ENCODE assay signal across 23 cellular contexts in genomic region chr17:40032322-40033320, GRCh38. TPM values are rescaled to one million over a fixed set of nuclear protein-coding genes. Genes with fewer than 3 reads are reported as not detected.
DNase-seq lines count a peak whose midpoint lies in the region; ATAC-seq, FAIRE-seq and TF ChIP-seq lines count a peak whose summit lies in the region.
"Had no signal": no experiment of that assay in that cellular context is flagged by ENCODE, and none has a peak within 500 bp of the region (broad histone marks: within the 10 kb centered on the region; RNA-seq: fewer than 3 reads in every experiment).

No MANE protein-coding gene starts in this region.

- no peak for ATAC-seq in effector memory CD8-positive, alpha-beta T cell (replicated peaks)
- ATAC-seq in GM21529 (IDR thresholded peaks at IDR 0.05; ENCODE audit: unreplicated experiment) (no peak), GM21825 (IDR thresholded peaks at IDR 0.05; ENCODE audit: unreplicated experiment) (no peak), GM21423 (IDR thresholded peaks at IDR 0.05; ENCODE audit: unreplicated experiment) (no peak)
- ATAC-seq: CD8-positive, alpha-beta T cell had no signal

- no peak for FAIRE-seq in small intestine (lab: Jason Lieb, UNC)

- DNase-seq in GM13976 (ENCODE audit: low spot score): peak; percentile 17
- DNase-seq in effector memory CD8-positive, alpha-beta T cell: no peak
- peak; percentile 97 for DNase-seq in small intestine
- no peak for DNase-seq in stimulated activated CD8-positive, alpha-beta memory T cell treated with anti-CD3 and anti-CD28 coated beads, Interleukin-4, amount 100 ng/mL, for 48 hours
- DNase-seq: activated CD4-positive, alpha-beta T cell treated with anti-CD3 and anti-CD28 coated beads, Interleukin-2, amount 10 ng/mL, durations not matched to agents 7 days and 5 days; activated CD8-positive, alpha-beta memory T cell treated with anti-CD3 and anti-CD28 coated beads, Interleukin-2, amount 50 U/mL, for 48 hours; activated effector memory CD4-positive, alpha-beta T cell treated with anti-CD3 and anti-CD28 coated beads, Interleukin-2, amount 50 U/mL, for 16 hours; amniotic stem cell; CD8-positive, alpha-beta T cell; HCEC 1CT; IMR-90; naive B cell; NCI-H2081; SHP77 treated with DMSO at 0.1 percent for 48 hours; spleen; T-helper 1 cell had no signal

- TF ChIP-seq RAD21 in liver (IDR thresholded peaks at IDR 0.05): peak; percentile 42 to 45

- H3K27ac ChIP-seq in liver (ENCODE audit: low read depth in 1 of 2, low read length in 2 of 2): peak overlapping the region; percentile 52 to 53
- H3K27ac ChIP-seq in small intestine (ENCODE audit: low read depth in 1 of 2, low read length in 1 of 2): peak overlapping the region; percentile 85 to 91
- H3K27ac ChIP-seq: spleen had no signal

- H3K27me3 Mint-ChIP-seq in effector memory CD8-positive, alpha-beta T cell: no peaks in the 10 kb centered on the region
- H3K27me3 Mint-ChIP-seq: activated CD4-positive, alpha-beta T cell treated with anti-CD3 and anti-CD28 coated beads, Interleukin-2, amount 10 ng/mL, durations not matched to agents 7 days and 5 days; central memory CD8-positive, alpha-beta T cell; naive B cell had no signal

- H3K36me3 ChIP-seq in liver (ENCODE audit: control insufficient read depth in 4 of 4, insufficient read depth in 3 of 4, low read depth in 1 of 4, low read length in 3 of 4) (peaks cover 3 to 41% (median 16%) of the 10 kb centered on the region in 4 donors), small intestine (ENCODE audit: control insufficient read depth in 2 of 2, insufficient read depth in 2 of 2, low read length in 2 of 2) (peaks cover 2 to 8% of the 10 kb centered on the region in 2 donors)

- H3K9me3 ChIP-seq in liver (ENCODE audit: control insufficient read depth in 4 of 4, low read length in 3 of 4) (no peaks in the 10 kb centered on the region), small intestine (ENCODE audit: control insufficient read depth, low read depth) (no peaks in the 10 kb centered on the region)
- H3K9me3 ChIP-seq: spleen had no signal

- no peak overlapping the region for H3K4me3 Mint-ChIP-seq in effector memory CD8-positive, alpha-beta T cell
- H3K4me3 Mint-ChIP-seq: activated CD4-positive, alpha-beta T cell treated with anti-CD3 and anti-CD28 coated beads, Interleukin-2, amount 10 ng/mL, durations not matched to agents 7 days and 5 days; CD8-positive, alpha-beta T cell; central memory CD8-positive, alpha-beta T cell had no signal

- H3K36me3 Mint-ChIP-seq in effector memory CD8-positive, alpha-beta T cell (ENCODE audit: insufficient read depth): peaks cover 36% of the 10 kb centered on the region

- H3K27me3 ChIP-seq in liver (ENCODE audit: control insufficient read depth in 4 of 4, insufficient read depth in 4 of 4, low read length in 3 of 4) (no peaks in the 10 kb centered on the region), small intestine (ENCODE audit: control insufficient read depth in 2 of 2, insufficient read depth in 2 of 2, low read length in 2 of 2) (no peaks in the 10 kb centered on the region)
- H3K27me3 ChIP-seq: spleen had no signal

- no peaks in the 10 kb centered on the region for H3K4me1 Mint-ChIP-seq in effector memory CD8-positive, alpha-beta T cell (ENCODE audit: low read depth in 2 of 2)
- H3K4me1 Mint-ChIP-seq: central memory CD8-positive, alpha-beta T cell had no signal

- no peak overlapping the region for H3K9ac ChIP-seq in liver (ENCODE audit: low read depth in 1 of 2, low read length in 2 of 2)

- TF ChIP-seq CTCF in GM13976 (IDR thresholded peaks at IDR 0.05; ENCODE audit: borderline replicate concordance, control extremely low read depth, extremely low read depth, insufficient read depth, missing control alignments) (no peak), liver (IDR thresholded peaks at IDR 0.05; ENCODE audit: low read depth, low read length, missing input control) (no peak)

- H3K27ac Mint-ChIP-seq in effector memory CD8-positive, alpha-beta T cell: peak overlapping the region; percentile 10 to 31
- H3K27ac Mint-ChIP-seq: activated CD4-positive, alpha-beta T cell treated with anti-CD3 and anti-CD28 coated beads, Interleukin-2, amount 10 ng/mL, durations not matched to agents 7 days and 5 days; CD8-positive, alpha-beta T cell had no signal

- no peak overlapping the region for H3K4me3 ChIP-seq in liver (ENCODE audit: low read depth in 1 of 3, low read length in 3 of 3)
- peak overlapping the region in 1 of 2 donors; percentile 21 for H3K4me3 ChIP-seq in small intestine (ENCODE audit: low read depth in 1 of 2, low read length in 2 of 2)
- H3K4me3 ChIP-seq: spleen had no signal

- WGBS in liver: 78% methylated on average over 23 of the region's 23 CpGs
- 35 to 79% (median 57%) methylated on average over 23 of the region's 23 CpGs for WGBS in small intestine, 3 donors

- peaks cover 3 to 20% (median 16%) of the 10 kb centered on the region in 4 donors for H3K4me1 ChIP-seq in liver (ENCODE audit: control insufficient read depth in 4 of 4, insufficient read depth in 4 of 4, low read length in 3 of 4)
- H3K4me1 ChIP-seq in small intestine (ENCODE audit: control insufficient read depth in 2 of 2, insufficient read depth in 1 of 2, low read depth in 1 of 2, low read length in 1 of 2): peaks cover 0 to 7% of the 10 kb centered on the region in 2 donors
- H3K4me1 ChIP-seq: spleen had no signal

- in situ Hi-C loops in GM13976 (cut with MboI; ENCODE audit: low sequenced_read_pairs, unreplicated experiment): no loop called here

- H3K9me3 Mint-ChIP-seq in effector memory CD8-positive, alpha-beta T cell: no peaks in the 10 kb centered on the region
- H3K9me3 Mint-ChIP-seq: activated CD4-positive, alpha-beta T cell treated with anti-CD3 and anti-CD28 coated beads, Interleukin-2, amount 10 ng/mL, durations not matched to agents 7 days and 5 days; CD8-positive, alpha-beta T cell; central memory CD8-positive, alpha-beta T cell; naive B cell had no signal

TF ChIP-seq in liver, 16 proteins besides CTCF, POLR2A, EP300 and RAD21:
- TF ChIP-seq, protein P1, sequence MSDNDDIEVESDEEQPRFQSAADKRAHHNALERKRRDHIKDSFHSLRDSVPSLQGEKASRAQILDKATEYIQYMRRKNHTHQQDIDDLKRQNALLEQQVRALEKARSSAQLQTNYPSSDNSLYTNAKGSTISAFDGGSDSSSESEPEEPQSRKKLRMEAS (IDR thresholded peaks at IDR 0.05): no peak
- TF ChIP-seq HNF4A (conservative IDR thresholded peaks at IDR 0.05): peak; percentile 96 to 97
- peak; percentile 71 to 84 for TF ChIP-seq RXRA (IDR thresholded peaks at IDR 0.05)
- no peak for TF ChIP-seq FOXA1 (IDR thresholded peaks at IDR 0.05)
- peak in 1 of 2 donors; percentile 54 for TF ChIP-seq EGR1 (IDR thresholded peaks at IDR 0.05; ENCODE audit: low read depth in 2 of 2)
- no peak for TF ChIP-seq NR2F2 (IDR thresholded peaks at IDR 0.05)
- peak; percentile 35 for TF ChIP-seq REST (IDR thresholded peaks at IDR 0.05)
- peak; percentile 51 for TF ChIP-seq YY1 (IDR thresholded peaks at IDR 0.05)
- peak in 1 of 2 donors; percentile 78 for TF ChIP-seq JUND (IDR thresholded peaks at IDR 0.05)
- peak; percentile 13 for TF ChIP-seq FOXA2 (IDR thresholded peaks at IDR 0.05)
- peak; percentile 96 for TF ChIP-seq SP1 (IDR thresholded peaks at IDR 0.05)
- no peak for TF ChIP-seq TAF1 (conservative IDR thresholded peaks at IDR 0.05)
- peak; percentile 91 for TF ChIP-seq HNF4G (IDR thresholded peaks at IDR 0.05)

RNA-seq across cellular contexts. Expression of gene CSF3, which starts 17.4 kb away (rescaled TPM):
- total RNA-seq in liver: not detected
- polyA plus RNA-seq in liver (not detected), small intestine (1 to 10 TPM in 2 of 3 donors, not detected in 1; 2.0 to 2.8 TPM)
- total RNA-seq: activated CD4-positive, alpha-beta T cell treated with anti-CD3 and anti-CD28 coated beads, Interleukin-2, amount 10 ng/mL, durations not matched to agents 7 days and 5 days; CD8-positive, alpha-beta T cell; IMR-90; NCI-H460 had no signal
- polyA plus RNA-seq: AG04450, IMR-90 had no signal

RNA-seq across cellular contexts. Expression of gene MED24, which starts 21.6 kb away (rescaled TPM):
- 10 to 100 TPM; 31.0 to 37.1 TPM for total RNA-seq in liver
- polyA plus RNA-seq in liver (10 to 100 TPM; 19.2 to 27.2 TPM), small intestine (10 to 100 TPM; 43.0 to 64.6 (median 49.6) TPM)

RNA-seq across cellular contexts. Expression of gene THRA, which starts 30.1 kb away (rescaled TPM):
- 10 to 100 TPM in 1 of 2 donors, 1 to 10 TPM in 1; 8.5 to 10.3 TPM for total RNA-seq in liver
- 1 to 10 TPM; 3.2 to 6.3 TPM for polyA plus RNA-seq in liver
- polyA plus RNA-seq in small intestine: 10 to 100 TPM; 22.4 to 50.7 (median 36.0) TPM

RNA-seq across cellular contexts. Expression of gene PSMD3, which starts 52.0 kb away (rescaled TPM):
- 10 to 100 TPM; 62.3 to 80.7 TPM for total RNA-seq in liver
- polyA plus RNA-seq in liver: 10 to 100 TPM; 30.7 to 70.4 TPM
- 10 to 100 TPM; 43.6 to 93.6 (median 55.7) TPM for polyA plus RNA-seq in small intestine

Comparison
In these comparisons a context has a peak if more than half of its experiments do, and no peak if none do; other contexts are left out.
1. DNase-seq: peak in GM13976 (single experiment) and small intestine (single experiment); none in effector memory CD8-positive, alpha-beta T cell (0 of 3) and stimulated activated CD8-positive, alpha-beta memory T cell treated with anti-CD3 and anti-CD28 coated beads, Interleukin-4, amount 100 ng/mL, for 48 hours (single experiment).